Comparison of ENCODE assay signal across 1 cellular context in genomic region chr11:75306529-75306928, GRCh38.
A peak's percentile ranks its signal among the peaks of the same experiment; 100 is the strongest.
TF ChIP-seq lines count a peak whose summit lies in the region.

No MANE protein-coding gene starts in this region.

TF ChIP-seq in endothelial cell of umbilical vein, 7 proteins besides CTCF, POLR2A, EP300 and RAD21:
- TF ChIP-seq GATA2 (IDR thresholded peaks at IDR 0.05; ENCODE audit: insufficient read depth, insufficient read length, low read depth, low read length) (no peak), FOS (IDR thresholded peaks at IDR 0.05; ENCODE audit: borderline replicate concordance, insufficient read depth, low read length) (peak; percentile 48), POLR2AphosphoS5 (IDR thresholded peaks at IDR 0.05; ENCODE audit: insufficient read depth, low read depth, low read length) (peak; percentile 28), EZH2 (IDR thresholded peaks at IDR 0.05; ENCODE audit: borderline replicate concordance, low read depth, low read length, severe bottlenecking) (no peak), JUN (IDR thresholded peaks at IDR 0.05; ENCODE audit: borderline replicate concordance, insufficient read depth, insufficient read length, low read depth) (peak; percentile 48), MYC (IDR thresholded peaks at IDR 0.05; ENCODE audit: low read depth, low read length) (no peak)
- TF ChIP-seq, protein P1, sequence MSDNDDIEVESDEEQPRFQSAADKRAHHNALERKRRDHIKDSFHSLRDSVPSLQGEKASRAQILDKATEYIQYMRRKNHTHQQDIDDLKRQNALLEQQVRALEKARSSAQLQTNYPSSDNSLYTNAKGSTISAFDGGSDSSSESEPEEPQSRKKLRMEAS (IDR thresholded peaks at IDR 0.05; ENCODE audit: insufficient read depth, insufficient read length) = no peak
